8 cellular contexts compared by ENCODE assay signal in the genomic region with DNA sequence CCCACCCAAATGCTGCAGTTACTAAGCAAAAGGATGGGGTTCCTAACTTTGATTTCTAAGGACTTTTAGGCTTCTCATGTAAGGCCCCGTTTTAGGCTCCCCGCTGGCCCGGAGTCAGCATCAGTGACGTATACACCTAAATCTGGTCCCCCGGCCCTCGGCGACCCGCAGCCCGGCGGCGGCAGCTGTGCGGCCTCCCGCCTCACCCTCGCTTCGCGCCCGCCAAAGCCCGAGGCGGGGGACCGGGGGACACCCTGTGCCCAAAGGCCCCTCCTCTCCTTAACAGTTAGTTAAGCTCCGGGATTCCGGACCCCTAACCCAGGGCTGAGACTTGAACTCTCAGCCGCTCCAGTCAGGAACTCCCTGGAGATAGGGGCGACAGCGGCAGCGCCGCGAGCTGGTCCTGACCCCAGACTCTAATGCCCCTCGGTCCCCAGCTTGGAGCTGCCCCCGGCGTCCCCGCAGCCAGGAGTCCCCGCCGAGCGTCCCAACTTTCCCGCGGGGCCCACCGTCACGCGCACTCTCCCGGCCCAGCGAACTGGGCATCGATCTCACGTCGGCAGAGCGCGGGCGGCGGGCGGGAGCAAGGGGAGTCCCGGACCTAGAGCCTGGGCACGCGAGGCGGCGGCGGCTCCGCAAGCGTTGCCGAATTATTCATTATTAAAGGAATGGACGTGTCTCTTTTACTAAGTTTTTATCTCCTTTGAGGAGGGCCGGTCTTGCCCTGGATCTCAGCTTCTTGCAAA. TPM values are rescaled to one million over a fixed set of nuclear protein-coding genes. Genes with fewer than 3 reads are reported as not detected.
A peak's percentile ranks its signal among the peaks of the same experiment; 100 is the strongest.
DNase-seq lines count a peak whose midpoint lies in the region; ATAC-seq, FAIRE-seq and TF ChIP-seq lines count a peak whose summit lies in the region.

No MANE protein-coding gene starts in this region.

- H3K9me3 ChIP-seq in Caco-2 (no peaks in the 10 kb centered on the region), kidney (ENCODE audit: control insufficient read depth in 1 of 2, low read length in 2 of 2) (no peaks in the 10 kb centered on the region)

- H3K27me3 Mint-ChIP-seq in Caco-2 (ENCODE audit: insufficient read depth, unreplicated experiment) = peaks cover 26% of the 10 kb centered on the region

- peaks cover 8% of the 10 kb centered on the region for H3K4me1 Mint-ChIP-seq in Caco-2 (ENCODE audit: low read depth, unreplicated experiment)

- POLR2A ChIA-PET in Caco-2 (lab: Charles Lee) = no interaction called here

- intact Hi-C loops in Caco-2 (cut with micrococcal nuclease; ENCODE audit: unreplicated experiment) = loop anchor here (5.0 to 10.0 kb wide), 3 partner anchors 351 to 821 kb away; no protein-coding TSS in a partner anchor
- intact Hi-C loops in kidney (cut with DNase I) = no loop called here

- no peak for ATAC-seq in HG03097 (IDR thresholded peaks at IDR 0.05; ENCODE audit: low FRiP score, unreplicated experiment)
- no peak for ATAC-seq in HG03520 (IDR thresholded peaks at IDR 0.05; ENCODE audit: unreplicated experiment)

- CTCF ChIA-PET in Caco-2 (lab: Charles Lee) = interaction anchor here (0.6 kb wide), 1 partner anchor 9 kb away, joined by 3 read pairs; no protein-coding TSS in a partner anchor

- in situ Hi-C loops in astrocyte of the spinal cord (cut with HindIII; ENCODE audit: low sequenced_read_pairs) = no loop called here

- H3K4me1 ChIP-seq in Caco-2 (peaks cover 9% of the 10 kb centered on the region), kidney (ENCODE audit: control insufficient read depth in 1 of 2, insufficient read depth in 1 of 2, low read depth in 1 of 2, low read length in 2 of 2) (peaks cover 5 to 7% of the 10 kb centered on the region in 2 donors)

- TF ChIP-seq CTCF in Caco-2 (IDR thresholded peaks at IDR 0.05; ENCODE audit: insufficient read depth in 1 of 2, low read depth in 1 of 2, low read length in 1 of 2, severe bottlenecking in 1 of 2, unreplicated experiment in 1 of 2) = no peak
- TF ChIP-seq CTCF in astrocyte of the spinal cord (IDR thresholded peaks at IDR 0.05; ENCODE audit: low read depth, low read length) = no peak
- no peak for TF ChIP-seq CTCF in kidney (IDR thresholded peaks at IDR 0.05; ENCODE audit: borderline replicate concordance, extremely low read depth, insufficient read depth)

- peak overlapping the region; percentile 84 for H3K4me3 Mint-ChIP-seq in Caco-2 (ENCODE audit: unreplicated experiment)

- no peaks in the 10 kb centered on the region for H3K9me3 Mint-ChIP-seq in Caco-2 (ENCODE audit: unreplicated experiment)

- DNase-seq in Caco-2 (peak in 1 of 2 experiments; percentile 3), T follicular helper cell (ENCODE audit: low read depth) (peak; percentile 20), astrocyte of the spinal cord (ENCODE audit: low read depth, low spot score) (no peak), kidney (peak; percentile 85), AML-193 (lab: John Stamatoyannopoulos, UW) (no peak)
- peak; percentile 20 for DNase-seq in stimulated activated CD4-positive, alpha-beta T cell treated with anti-CD3 and anti-CD28 coated beads, Interleukin-1b, Interleukin-23, amount 100 ng/mL, for 48 hours

- H3K36me3 ChIP-seq in Caco-2 (ENCODE audit: control insufficient read depth, insufficient read depth, low read length) = no peaks in the 10 kb centered on the region
- H3K36me3 ChIP-seq in kidney (ENCODE audit: control insufficient read depth in 1 of 2, insufficient read depth in 2 of 2, low read length in 2 of 2) = no peaks in the 10 kb centered on the region

- no TSS peak for BruUV-seq in Caco-2 (replicated peaks; lab: Mats Ljungman, UMichigan)

- peak overlapping the region; percentile 64 to 84 for H3K27ac ChIP-seq in kidney (ENCODE audit: low read depth in 2 of 2, low read length in 2 of 2)

- H3K36me3 Mint-ChIP-seq in Caco-2 (ENCODE audit: insufficient read depth, unreplicated experiment) = peaks cover 6% of the 10 kb centered on the region

- no peak overlapping the region for H3K27ac Mint-ChIP-seq in Caco-2 (ENCODE audit: unreplicated experiment)

- no peak for FAIRE-seq in kidney (lab: Jason Lieb, UNC)

- no peaks in the 10 kb centered on the region; the same call in 1 of the 2 replicates for H3K27me3 ChIP-seq in Caco-2 (replicated peaks; ENCODE audit: control insufficient read depth, insufficient read depth, low read length)

- H3K4me3 ChIP-seq in Caco-2 (ENCODE audit: low read depth, low read length) (peak overlapping the region; percentile 76), astrocyte of the spinal cord (ENCODE audit: low read depth, low read length) (peak overlapping the region; percentile 72), kidney (ENCODE audit: low read length in 2 of 2) (peak overlapping the region; percentile 84 to 97)

- peak overlapping the region; percentile 97 for H3K9ac ChIP-seq in kidney (ENCODE audit: low read length in 2 of 2)

RNA-seq across cellular contexts. Expression of a gene that starts 1.5 kb away (rescaled TPM):
- 0.12 and 0.16 TPM in 2 replicates for total RNA-seq in Caco-2 (2022)
- 43.4 TPM for total RNA-seq in kidney
- polyA plus RNA-seq in kidney (ENCODE audit: insufficient read depth, low read depth, low replicate concordance) = 8.7 TPM

Comparison
In these comparisons a context has a peak if more than half of its experiments do, and no peak if none do; other contexts are left out.
1. DNase-seq: peak in T follicular helper cell (single experiment), kidney (single experiment) and stimulated activated CD4-positive, alpha-beta T cell treated with anti-CD3 and anti-CD28 coated beads, Interleukin-1b, Interleukin-23, amount 100 ng/mL, for 48 hours (single experiment); none in astrocyte of the spinal cord (single experiment) and AML-193 (0 of 2).
2. RNA of a gene that starts 1.5 kb away (total RNA-seq): 43.4 TPM in kidney (single experiment); 0.12 to 0.16 TPM in Caco-2; every median in the first group is over 10 times any median in the second.
3. Peak in every context shown above with its lines, with median percentiles within 50 percentile points of each other: H3K4me3 ChIP-seq.